ENCODE assay signal across 1 cellular context in genomic region chr20:47315339-47315662, GRCh38.
TF ChIP-seq lines count a peak whose summit lies in the region.

No MANE protein-coding gene starts in this region.

TF ChIP-seq in HEK293, 187 proteins besides CTCF, POLR2A, EP300 and RAD21 (continued from another document and continues in another):
- TF ChIP-seq ZBTB44 (tag by site-specific recombination; IDR thresholded peaks at IDR 0.05) (no peak), ZNF133 (tag by site-specific recombination; IDR thresholded peaks at IDR 0.05) (no peak), TCF7L2 (IDR thresholded peaks at IDR 0.05; ENCODE audit: borderline replicate concordance, low read depth, low read length) (no peak), ZNF18 (tag by site-specific recombination; IDR thresholded peaks at IDR 0.05) (no peak), GLIS1 (tag by site-specific recombination; IDR thresholded peaks at IDR 0.05) (peak; percentile 79), ZNF341 (tag by site-specific recombination; IDR thresholded peaks at IDR 0.05; ENCODE audit: low read depth) (peak; percentile 19; the same call in 1 of the 2 replicates), GLI4 (tag by site-specific recombination; IDR thresholded peaks at IDR 0.05) (no peak), PRDM6 (tag by site-specific recombination; IDR thresholded peaks at IDR 0.05) (0 out of 2 replicates have a peak, but pooled peaks have one; percentile 28), ZNF654 (tag by site-specific recombination; IDR thresholded peaks at IDR 0.05; ENCODE audit: low read depth) (no peak), SP2 (tag by site-specific recombination; IDR thresholded peaks at IDR 0.05) (no peak), PRDM4 (tag by site-specific recombination; IDR thresholded peaks at IDR 0.05) (no peak), ZNF146 (tag by site-specific recombination; IDR thresholded peaks at IDR 0.05) (no peak), ZNF623 (tag by site-specific recombination; IDR thresholded peaks at IDR 0.05) (no peak), ATF2 (tag by site-specific recombination; IDR thresholded peaks at IDR 0.05; ENCODE audit: low read depth) (no peak), REPIN1 (tag by site-specific recombination; IDR thresholded peaks at IDR 0.05; ENCODE audit: low read depth) (no peak), HOXD13 (CRISPR knock-in tag; IDR thresholded peaks at IDR 0.05; ENCODE audit: borderline replicate concordance) (no peak), ZNF280D (tag by site-specific recombination; IDR thresholded peaks at IDR 0.05) (no peak), ZEB2 (tag by site-specific recombination; IDR thresholded peaks at IDR 0.05) (0 out of 2 replicates have a peak, but pooled peaks have one; percentile 35), IKZF3 (tag by site-specific recombination; IDR thresholded peaks at IDR 0.05) (0 out of 2 replicates have a peak, but pooled peaks have one; percentile 20), HOXC10 (CRISPR knock-in tag; IDR thresholded peaks at IDR 0.05) (no peak), ZNF548 (tag by site-specific recombination; IDR thresholded peaks at IDR 0.05) (no peak), ZIC2 (tag by site-specific recombination; IDR thresholded peaks at IDR 0.05) (peak; percentile 42), ZNF549 (tag by site-specific recombination; IDR thresholded peaks at IDR 0.05) (no peak)
- TF ChIP-seq, protein P1, sequence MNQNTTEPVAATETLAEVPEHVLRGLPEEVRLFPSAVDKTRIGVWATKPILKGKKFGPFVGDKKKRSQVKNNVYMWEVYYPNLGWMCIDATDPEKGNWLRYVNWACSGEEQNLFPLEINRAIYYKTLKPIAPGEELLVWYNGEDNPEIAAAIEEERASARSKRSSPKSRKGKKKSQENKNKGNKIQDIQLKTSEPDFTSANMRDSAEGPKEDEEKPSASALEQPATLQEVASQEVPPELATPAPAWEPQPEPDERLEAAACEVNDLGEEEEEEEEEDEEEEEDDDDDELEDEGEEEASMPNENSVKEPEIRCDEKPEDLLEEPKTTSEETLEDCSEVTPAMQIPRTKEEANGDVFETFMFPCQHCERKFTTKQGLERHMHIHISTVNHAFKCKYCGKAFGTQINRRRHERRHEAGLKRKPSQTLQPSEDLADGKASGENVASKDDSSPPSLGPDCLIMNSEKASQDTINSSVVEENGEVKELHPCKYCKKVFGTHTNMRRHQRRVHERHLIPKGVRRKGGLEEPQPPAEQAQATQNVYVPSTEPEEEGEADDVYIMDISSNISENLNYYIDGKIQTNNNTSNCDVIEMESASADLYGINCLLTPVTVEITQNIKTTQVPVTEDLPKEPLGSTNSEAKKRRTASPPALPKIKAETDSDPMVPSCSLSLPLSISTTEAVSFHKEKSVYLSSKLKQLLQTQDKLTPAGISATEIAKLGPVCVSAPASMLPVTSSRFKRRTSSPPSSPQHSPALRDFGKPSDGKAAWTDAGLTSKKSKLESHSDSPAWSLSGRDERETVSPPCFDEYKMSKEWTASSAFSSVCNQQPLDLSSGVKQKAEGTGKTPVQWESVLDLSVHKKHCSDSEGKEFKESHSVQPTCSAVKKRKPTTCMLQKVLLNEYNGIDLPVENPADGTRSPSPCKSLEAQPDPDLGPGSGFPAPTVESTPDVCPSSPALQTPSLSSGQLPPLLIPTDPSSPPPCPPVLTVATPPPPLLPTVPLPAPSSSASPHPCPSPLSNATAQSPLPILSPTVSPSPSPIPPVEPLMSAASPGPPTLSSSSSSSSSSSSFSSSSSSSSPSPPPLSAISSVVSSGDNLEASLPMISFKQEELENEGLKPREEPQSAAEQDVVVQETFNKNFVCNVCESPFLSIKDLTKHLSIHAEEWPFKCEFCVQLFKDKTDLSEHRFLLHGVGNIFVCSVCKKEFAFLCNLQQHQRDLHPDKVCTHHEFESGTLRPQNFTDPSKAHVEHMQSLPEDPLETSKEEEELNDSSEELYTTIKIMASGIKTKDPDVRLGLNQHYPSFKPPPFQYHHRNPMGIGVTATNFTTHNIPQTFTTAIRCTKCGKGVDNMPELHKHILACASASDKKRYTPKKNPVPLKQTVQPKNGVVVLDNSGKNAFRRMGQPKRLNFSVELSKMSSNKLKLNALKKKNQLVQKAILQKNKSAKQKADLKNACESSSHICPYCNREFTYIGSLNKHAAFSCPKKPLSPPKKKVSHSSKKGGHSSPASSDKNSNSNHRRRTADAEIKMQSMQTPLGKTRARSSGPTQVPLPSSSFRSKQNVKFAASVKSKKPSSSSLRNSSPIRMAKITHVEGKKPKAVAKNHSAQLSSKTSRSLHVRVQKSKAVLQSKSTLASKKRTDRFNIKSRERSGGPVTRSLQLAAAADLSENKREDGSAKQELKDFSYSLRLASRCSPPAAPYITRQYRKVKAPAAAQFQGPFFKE (tag by site-specific recombination; IDR thresholded peaks at IDR 0.05; ENCODE audit: borderline replicate concordance) = no peak
- TF ChIP-seq, protein P2, sequence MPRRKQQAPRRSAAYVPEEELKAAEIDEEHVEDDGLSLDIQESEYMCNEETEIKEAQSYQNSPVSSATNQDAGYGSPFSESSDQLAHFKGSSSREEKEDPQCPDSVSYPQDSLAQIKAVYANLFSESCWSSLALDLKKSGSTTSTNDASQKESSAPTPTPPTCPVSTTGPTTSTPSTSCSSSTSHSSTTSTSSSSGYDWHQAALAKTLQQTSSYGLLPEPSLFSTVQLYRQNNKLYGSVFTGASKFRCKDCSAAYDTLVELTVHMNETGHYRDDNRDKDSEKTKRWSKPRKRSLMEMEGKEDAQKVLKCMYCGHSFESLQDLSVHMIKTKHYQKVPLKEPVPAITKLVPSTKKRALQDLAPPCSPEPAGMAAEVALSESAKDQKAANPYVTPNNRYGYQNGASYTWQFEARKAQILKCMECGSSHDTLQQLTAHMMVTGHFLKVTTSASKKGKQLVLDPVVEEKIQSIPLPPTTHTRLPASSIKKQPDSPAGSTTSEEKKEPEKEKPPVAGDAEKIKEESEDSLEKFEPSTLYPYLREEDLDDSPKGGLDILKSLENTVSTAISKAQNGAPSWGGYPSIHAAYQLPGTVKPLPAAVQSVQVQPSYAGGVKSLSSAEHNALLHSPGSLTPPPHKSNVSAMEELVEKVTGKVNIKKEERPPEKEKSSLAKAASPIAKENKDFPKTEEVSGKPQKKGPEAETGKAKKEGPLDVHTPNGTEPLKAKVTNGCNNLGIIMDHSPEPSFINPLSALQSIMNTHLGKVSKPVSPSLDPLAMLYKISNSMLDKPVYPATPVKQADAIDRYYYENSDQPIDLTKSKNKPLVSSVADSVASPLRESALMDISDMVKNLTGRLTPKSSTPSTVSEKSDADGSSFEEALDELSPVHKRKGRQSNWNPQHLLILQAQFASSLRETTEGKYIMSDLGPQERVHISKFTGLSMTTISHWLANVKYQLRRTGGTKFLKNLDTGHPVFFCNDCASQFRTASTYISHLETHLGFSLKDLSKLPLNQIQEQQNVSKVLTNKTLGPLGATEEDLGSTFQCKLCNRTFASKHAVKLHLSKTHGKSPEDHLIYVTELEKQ (tag by site-specific recombination; IDR thresholded peaks at IDR 0.05; ENCODE audit: borderline replicate concordance) = peak; percentile 48; the same call in 1 of the 2 replicates
- TF ChIP-seq, protein P3, sequence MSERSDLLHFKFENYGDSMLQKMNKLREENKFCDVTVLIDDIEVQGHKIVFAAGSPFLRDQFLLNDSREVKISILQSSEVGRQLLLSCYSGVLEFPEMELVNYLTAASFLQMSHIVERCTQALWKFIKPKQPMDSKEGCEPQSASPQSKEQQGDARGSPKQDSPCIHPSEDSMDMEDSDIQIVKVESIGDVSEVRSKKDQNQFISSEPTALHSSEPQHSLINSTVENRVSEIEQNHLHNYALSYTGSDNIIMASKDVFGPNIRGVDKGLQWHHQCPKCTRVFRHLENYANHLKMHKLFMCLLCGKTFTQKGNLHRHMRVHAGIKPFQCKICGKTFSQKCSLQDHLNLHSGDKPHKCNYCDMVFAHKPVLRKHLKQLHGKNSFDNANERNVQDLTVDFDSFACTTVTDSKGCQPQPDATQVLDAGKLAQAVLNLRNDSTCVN (tag by site-specific recombination; optimal IDR thresholded peaks at IDR 0.05) = no peak
- TF ChIP-seq, protein P4, sequence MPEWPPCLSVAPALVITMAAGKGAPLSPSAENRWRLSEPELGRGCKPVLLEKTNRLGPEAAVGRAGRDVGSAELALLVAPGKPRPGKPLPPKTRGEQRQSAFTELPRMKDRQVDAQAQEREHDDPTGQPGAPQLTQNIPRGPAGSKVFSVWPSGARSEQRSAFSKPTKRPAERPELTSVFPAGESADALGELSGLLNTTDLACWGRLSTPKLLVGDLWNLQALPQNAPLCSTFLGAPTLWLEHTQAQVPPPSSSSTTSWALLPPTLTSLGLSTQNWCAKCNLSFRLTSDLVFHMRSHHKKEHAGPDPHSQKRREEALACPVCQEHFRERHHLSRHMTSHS (tag by site-specific recombination; IDR thresholded peaks at IDR 0.05) = no peak
